19 cellular contexts compared by ENCODE assay signal in genomic region chr6:29729774-29730328, GRCh38. TPM values are rescaled to one million over a fixed set of nuclear protein-coding genes. Genes with fewer than 3 reads are reported as not detected.
"Had no signal": no experiment of that assay in that cellular context is flagged by ENCODE, and none has a peak within 500 bp of the region (broad histone marks: within the 10 kb centered on the region; RNA-seq: fewer than 3 reads in every experiment).

No MANE protein-coding gene starts in this region.

- H3K27ac Mint-ChIP-seq: activated naive CD4-positive, alpha-beta T cell treated with anti-CD3 and anti-CD28 coated beads, Interleukin-2, amount 10 ng/mL, durations not matched to agents 7 days and 5 days; brain; nephron progenitor cell had no signal

- H3K27me3 Mint-ChIP-seq: activated CD4-positive, alpha-beta memory T cell treated with anti-CD3 and anti-CD28 coated beads for 36 hours; activated naive CD4-positive, alpha-beta T cell treated with anti-CD3 and anti-CD28 coated beads, Interleukin-2, amount 10 ng/mL, durations not matched to agents 7 days and 5 days; stimulated activated naive CD8-positive, alpha-beta T cell treated with anti-CD3 and anti-CD28 coated beads, Interleukin-15, amount 100 ng/mL, for 72 hours had no signal

- H3K9me3 Mint-ChIP-seq: activated CD4-positive, alpha-beta memory T cell treated with anti-CD3 and anti-CD28 coated beads for 36 hours; activated naive CD4-positive, alpha-beta T cell treated with anti-CD3 and anti-CD28 coated beads, Interleukin-2, amount 10 ng/mL, durations not matched to agents 7 days and 5 days; nephron progenitor cell; stimulated activated naive CD8-positive, alpha-beta T cell treated with anti-CD3 and anti-CD28 coated beads, Interleukin-15, amount 100 ng/mL, for 72 hours had no signal

- DNase-seq: activated CD4-positive, alpha-beta memory T cell treated with anti-CD3 and anti-CD28 coated beads for 36 hours; activated CD4-positive, alpha-beta T cell treated with anti-CD3 and anti-CD28 coated beads for 48 hours; activated effector memory CD4-positive, alpha-beta T cell treated with anti-CD3 and anti-CD28 coated beads, Interleukin-2, amount 50 U/mL, for 16 hours; activated naive CD4-positive, alpha-beta T cell treated with anti-CD3 and anti-CD28 coated beads, Interleukin-2, amount 10 ng/mL, durations not matched to agents 7 days and 5 days; aorta; dermis blood vessel endothelial cell; effector CD8-positive, alpha-beta T cell; foreskin keratinocyte; left lung; nephron progenitor cell; nucleus accumbens; right lobe of liver; stimulated activated CD4-positive, alpha-beta T cell treated with anti-CD3 and anti-CD28 coated beads, Interleukin-1b, Interleukin-23, amount 100 ng/mL, for 48 hours; stimulated activated naive CD8-positive, alpha-beta T cell treated with anti-CD3 and anti-CD28 coated beads, Interleukin-15, amount 100 ng/mL, for 72 hours; T-helper 2 cell; tibial artery had no signal

- ATAC-seq: foreskin keratinocyte; left lung; right lobe of liver; stimulated activated naive CD8-positive, alpha-beta T cell treated with anti-CD3 and anti-CD28 coated beads, Interleukin-15, amount 100 ng/mL, for 72 hours had no signal

- H3K36me3 Mint-ChIP-seq: brain had no signal

- H3K4me1 Mint-ChIP-seq: brain, nephron progenitor cell had no signal

- H3K4me3 Mint-ChIP-seq: activated CD4-positive, alpha-beta memory T cell treated with anti-CD3 and anti-CD28 coated beads for 36 hours; activated naive CD4-positive, alpha-beta T cell treated with anti-CD3 and anti-CD28 coated beads, Interleukin-2, amount 10 ng/mL, durations not matched to agents 7 days and 5 days; brain; nephron progenitor cell; stimulated activated naive CD8-positive, alpha-beta T cell treated with anti-CD3 and anti-CD28 coated beads, Interleukin-15, amount 100 ng/mL, for 72 hours had no signal

RNA-seq across cellular contexts. Expression of gene ZFP57, which starts 48.9 kb away (rescaled TPM):
- total RNA-seq: activated CD4-positive, alpha-beta memory T cell treated with anti-CD3 and anti-CD28 coated beads for 36 hours; cardiac septum; glomerular endothelial cell; left lung had no signal
